ENCODE assay signal across 8 cellular contexts in the genomic region with DNA sequence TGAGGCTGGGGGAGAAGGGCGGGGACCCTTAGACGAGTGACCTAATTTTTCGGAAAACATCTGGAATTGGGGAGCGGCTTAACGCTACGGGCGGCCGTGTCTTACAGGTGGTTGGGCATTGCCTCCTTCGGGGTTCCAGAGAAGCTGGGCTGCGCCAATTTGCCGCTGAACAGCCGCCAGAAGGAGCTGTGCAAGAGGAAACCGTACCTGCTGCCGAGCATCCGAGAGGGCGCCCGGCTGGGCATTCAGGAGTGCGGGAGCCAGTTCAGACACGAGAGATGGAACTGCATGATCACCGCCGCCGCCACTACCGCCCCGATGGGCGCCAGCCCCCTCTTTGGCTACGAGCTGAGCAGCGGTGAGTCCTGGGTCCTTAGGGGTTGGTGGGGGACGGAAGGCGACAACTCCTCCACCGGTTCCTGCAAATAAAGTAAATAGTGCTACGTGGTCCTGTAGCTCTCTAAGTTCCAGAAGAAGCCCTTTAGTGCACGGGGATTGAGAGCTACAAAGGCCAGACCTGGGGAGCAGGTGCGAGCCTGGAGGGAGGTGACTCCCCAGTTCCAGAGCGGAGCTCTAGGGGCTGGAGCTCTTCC. TPM values are rescaled to one million over a fixed set of nuclear protein-coding genes. Genes with fewer than 3 reads are reported as not detected.
DNase-seq lines count a peak whose midpoint lies in the region; ATAC-seq and TF ChIP-seq lines count a peak whose summit lies in the region.

No MANE protein-coding gene starts in this region.

- DNase-seq in GM06990 (ENCODE audit: extremely low read depth, insufficient read length) (peak; percentile 42), NCI-H2029 (lab: John Stamatoyannopoulos, UW) (peak; percentile 27), ascending aorta (ENCODE audit: low spot score in 2 of 2) (no peak), kidney epithelial cell (ENCODE audit: low read depth) (no peak), inferior parietal cortex (ENCODE audit: extremely low spot score) (no peak), NCI-H1930 (lab: John Stamatoyannopoulos, UW) (no peak)
- peak; percentile 24 to 36 for DNase-seq in stimulated activated naive CD8-positive, alpha-beta T cell treated with anti-CD3 and anti-CD28 coated beads, Interleukin-15, amount 100 ng/mL, for 72 hours

- H3K4me1 ChIP-seq in ascending aorta = peaks cover 8 to 14% of the 10 kb centered on the region in 2 donors

- H3K27me3 Mint-ChIP-seq in stimulated activated naive CD8-positive, alpha-beta T cell treated with anti-CD3 and anti-CD28 coated beads, Interleukin-15, amount 100 ng/mL, for 72 hours = peaks cover 69% of the 10 kb centered on the region

- intact Hi-C loops in ascending aorta (cut with DNase I) = no loop called here

- H3K4me3 ChIP-seq in GM06990 (replicated peaks; ENCODE audit: low read depth, low read length) = peak overlapping the region; percentile 39
- peak overlapping the region; percentile 15 to 55 for H3K4me3 ChIP-seq in ascending aorta
- peak overlapping the region; percentile 45 for H3K4me3 ChIP-seq in kidney epithelial cell (ENCODE audit: low read depth, low read length)

- no peak overlapping the region for H3K27ac ChIP-seq in ascending aorta

- peaks cover 5% of the 10 kb centered on the region for H3K27me3 ChIP-seq in GM06990 (replicated peaks; ENCODE audit: control insufficient read depth, insufficient read depth, low read length)
- peaks cover 28% of the 10 kb centered on the region for H3K27me3 ChIP-seq in ascending aorta
- H3K27me3 ChIP-seq in kidney epithelial cell (ENCODE audit: control insufficient read depth, insufficient read depth, low read length) = peaks cover 22% of the 10 kb centered on the region

- no peaks in the 10 kb centered on the region for H3K36me3 ChIP-seq in GM06990 (ENCODE audit: control insufficient read depth, insufficient read depth, low read length)
- H3K36me3 ChIP-seq in ascending aorta = no peaks in the 10 kb centered on the region
- no peaks in the 10 kb centered on the region for H3K36me3 ChIP-seq in kidney epithelial cell (ENCODE audit: control insufficient read depth, insufficient read depth, low read length)

- TF ChIP-seq CTCF in GM06990 (IDR thresholded peaks at IDR 0.05; ENCODE audit: insufficient read depth, low read length, poor library complexity, severe bottlenecking) = peak; percentile 29
- no peak for TF ChIP-seq CTCF in ascending aorta (IDR thresholded peaks at IDR 0.05)
- TF ChIP-seq CTCF in kidney epithelial cell (IDR thresholded peaks at IDR 0.05; ENCODE audit: insufficient read depth, low read length, poor library complexity, severe bottlenecking) = peak; percentile 39

- H3K9me3 Mint-ChIP-seq in stimulated activated naive CD8-positive, alpha-beta T cell treated with anti-CD3 and anti-CD28 coated beads, Interleukin-15, amount 100 ng/mL, for 72 hours = no peaks in the 10 kb centered on the region

- peak overlapping the region; percentile 47 to 74 for H3K4me3 Mint-ChIP-seq in stimulated activated naive CD8-positive, alpha-beta T cell treated with anti-CD3 and anti-CD28 coated beads, Interleukin-15, amount 100 ng/mL, for 72 hours

- no peaks in the 10 kb centered on the region for H3K9me3 ChIP-seq in ascending aorta

- H3K27ac Mint-ChIP-seq in stimulated activated naive CD8-positive, alpha-beta T cell treated with anti-CD3 and anti-CD28 coated beads, Interleukin-15, amount 100 ng/mL, for 72 hours = no peak overlapping the region

- H3K4me1 Mint-ChIP-seq in stimulated activated naive CD8-positive, alpha-beta T cell treated with anti-CD3 and anti-CD28 coated beads, Interleukin-15, amount 100 ng/mL, for 72 hours = peaks cover 25% of the 10 kb centered on the region

- ATAC-seq in GM21447 (IDR thresholded peaks at IDR 0.05; ENCODE audit: unreplicated experiment) = peak; percentile 70
- peak; percentile 75 for ATAC-seq in stimulated activated naive CD8-positive, alpha-beta T cell treated with anti-CD3 and anti-CD28 coated beads, Interleukin-15, amount 100 ng/mL, for 72 hours

RNA-seq across cellular contexts. Expression of a gene that starts 0.8 kb away (rescaled TPM):
- total RNA-seq in ascending aorta (not detected), kidney epithelial cell (not detected in 2 replicates)

Comparison
In these comparisons a context has a peak if more than half of its experiments do, and no peak if none do; other contexts are left out.
1. DNase-seq: peak in GM06990 (single experiment), NCI-H2029 (single experiment) and stimulated activated naive CD8-positive, alpha-beta T cell treated with anti-CD3 and anti-CD28 coated beads, Interleukin-15, amount 100 ng/mL, for 72 hours (2 of 2); none in ascending aorta (0 of 2), kidney epithelial cell (single experiment), inferior parietal cortex (single experiment) and NCI-H1930 (0 of 2).
2. CTCF ChIP-seq: peak in GM06990 (single experiment) and kidney epithelial cell (single experiment); none in ascending aorta (0 of 3).
3. Peak in every context shown above with its lines, with median percentiles within 50 percentile points of each other: H3K4me3 ChIP-seq.